8 cellular contexts compared by ENCODE assay signal in genomic region chr11:65851083-65851579, GRCh38. TPM values are rescaled to one million over a fixed set of nuclear protein-coding genes. Genes with fewer than 3 reads are reported as not detected.
A peak's percentile ranks its signal among the peaks of the same experiment; 100 is the strongest.
DNase-seq lines count a peak whose midpoint lies in the region; ATAC-seq and TF ChIP-seq lines count a peak whose summit lies in the region.

No MANE protein-coding gene starts in this region.

- TF ChIP-seq POLR2A in Peyer's patch (IDR thresholded peaks at IDR 0.05), result no peak

- peaks cover 13% of the 10 kb centered on the region for H3K27me3 Mint-ChIP-seq in activated naive CD4-positive, alpha-beta T cell treated with anti-CD3 and anti-CD28 coated beads, Interleukin-2, amount 10 ng/mL, durations not matched to agents 7 days and 5 days

- peak overlapping the region in 1 of 4 donors; percentile 97 for H3K27ac ChIP-seq in Peyer's patch

- no peak overlapping the region for H3K4me3 Mint-ChIP-seq in activated naive CD4-positive, alpha-beta T cell treated with anti-CD3 and anti-CD28 coated beads, Interleukin-2, amount 10 ng/mL, durations not matched to agents 7 days and 5 days

- H3K36me3 Mint-ChIP-seq in activated naive CD4-positive, alpha-beta T cell treated with anti-CD3 and anti-CD28 coated beads, Interleukin-2, amount 10 ng/mL, durations not matched to agents 7 days and 5 days, result peaks cover 48% of the 10 kb centered on the region

- no peaks in the 10 kb centered on the region for H3K9me3 ChIP-seq in Peyer's patch

- H3K9me3 Mint-ChIP-seq in activated naive CD4-positive, alpha-beta T cell treated with anti-CD3 and anti-CD28 coated beads, Interleukin-2, amount 10 ng/mL, durations not matched to agents 7 days and 5 days, result peaks cover 6% of the 10 kb centered on the region

- no peak overlapping the region for H3K4me3 ChIP-seq in Peyer's patch

- CTCF ChIA-PET in activated naive CD4-positive, alpha-beta T cell treated with anti-CD3 and anti-CD28 coated beads, Interleukin-2, amount 10 ng/mL, durations not matched to agents 7 days and 5 days (lab: Charles Lee), result interaction anchor here (0.6 to 1.6 kb wide), 9 partner anchors 8 to 179 kb away, joined by 3 to 5 read pairs (median 3); partner anchors contain the start of gene MUS81

- peak; percentile 22 for ATAC-seq in esophagus mucosa
- peak; percentile 24 for ATAC-seq in stimulated activated naive CD8-positive, alpha-beta T cell treated with anti-CD3 and anti-CD28 coated beads, Interleukin-15, Interleukin-2, amounts not matched to agents 100 U/mL and 50 U/mL, for 24 hours
- ATAC-seq in HG03565 (IDR thresholded peaks at IDR 0.05; ENCODE audit: unreplicated experiment), result no peak

- DNase-seq in activated naive CD4-positive, alpha-beta T cell treated with anti-CD3 and anti-CD28 coated beads, Interleukin-2, amount 10 ng/mL, durations not matched to agents 7 days and 5 days, result no peak
- no peak for DNase-seq in activated naive CD4-positive, alpha-beta T cell treated with Interleukin-2 at 50 U/mL for 16 hours
- DNase-seq in Peyer's patch (no peak), DMS79 treated with DMSO at 0.1 percent for 48 hours (lab: John Stamatoyannopoulos, UW) (no peak), AG08396 (ENCODE audit: low spot score) (no peak)
- peak; percentile 54 for DNase-seq in stimulated activated naive CD8-positive, alpha-beta T cell treated with anti-CD3 and anti-CD28 coated beads, Interleukin-15, Interleukin-2, amounts not matched to agents 100 U/mL and 50 U/mL, for 24 hours

- H3K27ac Mint-ChIP-seq in activated naive CD4-positive, alpha-beta T cell treated with anti-CD3 and anti-CD28 coated beads, Interleukin-2, amount 10 ng/mL, durations not matched to agents 7 days and 5 days, result peak overlapping the region; percentile 56

- peaks cover 6 to 41% (median 12%) of the 10 kb centered on the region in 4 donors for H3K4me1 ChIP-seq in Peyer's patch

- peak in 4 of 6 experiments; percentile 37 to 65 (median 56) for TF ChIP-seq CTCF in Peyer's patch (IDR thresholded peaks at IDR 0.05)

- H3K36me3 ChIP-seq in Peyer's patch, result peaks cover 0 to 53% (median 0%) of the 10 kb centered on the region in 3 donors

- H3K4me1 Mint-ChIP-seq in activated naive CD4-positive, alpha-beta T cell treated with anti-CD3 and anti-CD28 coated beads, Interleukin-2, amount 10 ng/mL, durations not matched to agents 7 days and 5 days, result peaks cover 31% of the 10 kb centered on the region

- H3K27me3 ChIP-seq in Peyer's patch, result no peaks in the 10 kb centered on the region

RNA-seq across cellular contexts. Expression of gene CFL1, which starts 6.8 kb away (rescaled TPM):
- total RNA-seq in Peyer's patch (1,000 to 10,000 TPM in 3 of 4 donors, 100 to 1,000 TPM in 1; 961 to 2,313 (median 1,456) TPM), esophagus mucosa (645 TPM)

RNA-seq across cellular contexts. Expression of gene MUS81, which starts 9.1 kb away (rescaled TPM):
- total RNA-seq in Peyer's patch (100 to 1,000 TPM in 1 of 4 donors, 10 to 100 TPM in 3; 68.3 to 101 (median 78.9) TPM), esophagus mucosa (20.4 TPM)

RNA-seq across cellular contexts. Expression of gene SNX32, which starts 17.4 kb away (rescaled TPM):
- total RNA-seq in Peyer's patch, result 1 to 10 TPM in 3 of 4 donors, not detected in 1; 1.7 to 6.7 (median 6.4) TPM
- 0.12 TPM for total RNA-seq in esophagus mucosa

RNA-seq across cellular contexts. Expression of gene EFEMP2, which starts 21.5 kb away (rescaled TPM):
- total RNA-seq in Peyer's patch (10 to 100 TPM in 3 of 4 donors, 1 to 10 TPM in 1; 4.4 to 75.1 (median 12.1) TPM), esophagus mucosa (4.6 TPM)

RNA-seq across cellular contexts. Expression of gene CTSW, which starts 28.5 kb away (rescaled TPM):
- 1 to 10 TPM in 2 of 4 donors, not detected in 2; 1.3 to 1.9 TPM for total RNA-seq in Peyer's patch
- not detected for total RNA-seq in esophagus mucosa
